In genomic region chr16:67562526-67562917, GRCh38 we compare ENCODE assay signal across 8 cellular contexts. TPM values are rescaled to one million over a fixed set of nuclear protein-coding genes. Genes with fewer than 3 reads are reported as not detected.
DNase-seq lines count a peak whose midpoint lies in the region; ATAC-seq and TF ChIP-seq lines count a peak whose summit lies in the region.

CTCF (plus strand) TSS chr16:67562526; CDS start chr16:67610833, 48,307 bp downstream.

- no peaks in the 10 kb centered on the region for H3K27me3 ChIP-seq in GM23248 (replicated peaks; ENCODE audit: insufficient read depth)
- no peaks in the 10 kb centered on the region for H3K27me3 ChIP-seq in ascending aorta

- H3K79me2 ChIP-seq in GM23248 (ENCODE audit: insufficient read depth) = peaks cover 60% of the 10 kb centered on the region

- CTCF ChIA-PET in GM10248 (lab: Yijun Ruan, JAX) = interaction anchor here (0.9 to 11.4 kb wide), 33 partner anchors 9 to 254 kb away, joined by 3 to 206 read pairs (median 7); partner anchors contain the start of genes ACD, ATP6V0D1, C16orf86 and CARMIL2

- intact Hi-C loops in ascending aorta (cut with DNase I) = loop anchor here (1.0 to 5.0 kb wide), 8 partner anchors 15 to 245 kb away; partner anchors contain the start of genes ACD, AGRP, ATP6V0D1 and GFOD2
- intact Hi-C loops in sciatic nerve (cut with DNase I) = no loop called here

- peak within 1 kb of the TSS; percentile 99 for H3K9ac ChIP-seq in GM23248

- ATAC-seq in sciatic nerve = peak; percentile 47

- in situ Hi-C loops in GM23248 (cut with MboI) = no loop called here

- peaks cover 24% of the 10 kb centered on the region for H3F3A ChIP-seq in GM23248 (ENCODE audit: insufficient read depth)

- POLR2A ChIA-PET in GM10248 (lab: Yijun Ruan, JAX) = interaction anchor here (0.7 to 2.1 kb wide), 4 partner anchors 11 to 42 kb away, joined by 3 to 9 read pairs (median 4); no protein-coding TSS in a partner anchor

- peak; percentile 81 for DNase-seq in GM10248 (ENCODE audit: extremely low spot score)
- DNase-seq in GM23248 = peak; percentile 96
- peak; percentile 66 to 68 for DNase-seq in Kasumi-1 (lab: John Stamatoyannopoulos, UW)
- peak; percentile 80 for DNase-seq in SKM-1 treated with dmso at 0.1 percent for 144 hours (lab: John Stamatoyannopoulos, UW; ENCODE audit: unreplicated experiment)
- peak in 1 of 2 donors; percentile 88 for DNase-seq in ascending aorta (ENCODE audit: low spot score in 2 of 2)
- peak; percentile 83 to 84 for DNase-seq in hippocampal formation (lab: John Stamatoyannopoulos, UW)
- peak; percentile 88 for DNase-seq in sciatic nerve (ENCODE audit: low spot score)
- DNase-seq in GM19240 (ENCODE audit: insufficient read length, low spot score) = no peak

- H3K4me2 ChIP-seq in GM23248 (ENCODE audit: unreplicated experiment) = peak within 1 kb of the TSS; percentile 90

- peak within 1 kb of the TSS; percentile 96 for H2AFZ ChIP-seq in GM23248

- 1 to 2% methylated on average over 19 of the region's 62 CpGs for WGBS in GM23248 (ENCODE audit: low coverage in 1 of 2, low lambda C conversion rate in 2 of 2, missing lambda C conversion rate in 2 of 2), 2 experiments

- peaks cover 16% of the 10 kb centered on the region for H3K4me1 ChIP-seq in GM23248 (ENCODE audit: insufficient read depth)
- peaks cover 7 to 24% of the 10 kb centered on the region in 2 donors for H3K4me1 ChIP-seq in ascending aorta

- H3K9me2 ChIP-seq in GM23248 (ENCODE audit: insufficient read depth) = no peaks in the 10 kb centered on the region

- TF ChIP-seq CTCF in GM10248 (IDR thresholded peaks at IDR 0.05; ENCODE audit: control extremely low read depth, extremely low read depth, low read depth, missing control alignments) (peak; percentile 64), ascending aorta (IDR thresholded peaks at IDR 0.05) (peak; percentile 33 to 95 (median 47))

- H3K4me3 ChIP-seq in GM23248 (peak within 1 kb of the TSS; percentile 94), ascending aorta (peak within 1 kb of the TSS; percentile 99)

- H3K27ac ChIP-seq in GM23248 (peak within 1 kb of the TSS; percentile 98), ascending aorta (peak within 1 kb of the TSS; percentile 100)

- no peaks in the 10 kb centered on the region for H3K9me3 ChIP-seq in GM23248 (ENCODE audit: low read depth)
- no peaks in the 10 kb centered on the region for H3K9me3 ChIP-seq in ascending aorta

- no peaks in the 10 kb centered on the region for H4K20me1 ChIP-seq in GM23248 (ENCODE audit: insufficient read depth)

- H3K36me3 ChIP-seq in GM23248 (ENCODE audit: low read depth) = no peaks in the 10 kb centered on the region
- no peaks in the 10 kb centered on the region for H3K36me3 ChIP-seq in ascending aorta

RNA-seq across cellular contexts. Expression of gene CTCF, which starts in this region (rescaled TPM):
- 21.9 and 30.7 TPM in 2 replicates for total RNA-seq in GM23248 (2014; rRNA removed; shearing (Covaris generic))
- polyA plus RNA-seq in GM23248 (2016; fragmentation: Nextera tagmentation; extraction: Ambion mirVana) = 19.6 and 19.9 TPM in 2 replicates
- 38.6 TPM for total RNA-seq in ascending aorta
- 44.0 TPM for total RNA-seq in sciatic nerve
